13 cellular contexts compared by ENCODE assay signal in the genomic region with DNA sequence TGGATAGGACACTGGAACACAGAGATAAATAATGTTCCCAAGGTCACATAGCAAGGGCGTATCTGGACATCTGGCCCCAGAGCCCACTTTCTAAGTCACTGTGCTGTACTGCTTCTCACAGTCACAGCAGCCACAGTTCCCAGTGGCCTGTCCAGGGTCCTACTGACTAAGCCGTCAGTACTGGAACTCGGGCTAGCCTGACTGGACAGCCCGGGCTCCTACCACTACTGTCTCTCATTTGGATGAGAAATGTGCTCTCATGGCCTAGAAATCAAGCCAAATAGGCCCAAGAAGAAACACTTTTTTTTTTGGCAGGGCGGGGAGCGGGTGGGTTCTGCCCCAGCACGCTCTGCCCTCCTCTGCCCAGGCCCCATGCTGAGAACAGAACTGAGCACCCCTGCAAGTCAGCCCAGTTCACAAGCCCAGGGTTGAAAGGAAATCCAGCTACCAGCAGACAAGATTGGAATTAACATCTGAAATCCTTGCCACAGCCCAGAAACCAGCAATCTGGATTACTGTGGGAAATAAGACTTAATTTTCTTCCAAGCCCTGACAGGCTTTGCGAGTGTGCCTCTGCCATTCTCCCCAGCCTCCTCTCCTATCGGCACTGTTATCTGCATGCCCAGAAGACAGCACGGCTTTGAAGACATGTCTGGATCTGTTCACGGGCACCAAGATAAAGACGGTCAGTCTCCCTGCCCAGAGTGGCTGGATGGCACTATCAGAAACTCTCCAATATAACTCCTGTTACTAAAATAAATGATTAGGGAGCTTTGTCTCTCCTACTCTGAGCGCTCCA.
"Had no signal": no experiment of that assay in that cellular context is flagged by ENCODE, and none has a peak within 500 bp of the region (broad histone marks: within the 10 kb centered on the region; RNA-seq: fewer than 3 reads in every experiment).

No MANE protein-coding gene starts in this region.

- ATAC-seq: activated CD4-positive, CD25-positive, alpha-beta regulatory T cell treated with anti-CD3 and anti-CD28 coated beads, Interleukin-2, amount 50 U/mL, for 24 hours; esophagus mucosa; left lobe of liver; stimulated activated memory B cell treated with anti-CD40 and anti-IgM and Interleukin-4, amounts not matched to agents 10 μg/mL and 1 μg/mL and 100 μg/mL, for 72 hours; T-helper 17 cell had no signal

- H3K36me3 Mint-ChIP-seq: activated naive CD8-positive, alpha-beta T cell treated with anti-CD3 and anti-CD28 coated beads for 36 hours; neural progenitor cell; stimulated activated memory B cell treated with anti-CD40 and anti-IgM and Interleukin-4, amounts not matched to agents 10 μg/mL and 1 μg/mL and 100 μg/mL, for 72 hours had no signal

- H3K4me1 Mint-ChIP-seq: activated naive CD8-positive, alpha-beta T cell treated with anti-CD3 and anti-CD28 coated beads for 36 hours; stimulated activated memory B cell treated with anti-CD40 and anti-IgM and Interleukin-4, amounts not matched to agents 10 μg/mL and 1 μg/mL and 100 μg/mL, for 72 hours had no signal

- H3K4me3 Mint-ChIP-seq: activated naive CD8-positive, alpha-beta T cell treated with anti-CD3 and anti-CD28 coated beads for 36 hours; neural progenitor cell; stimulated activated memory B cell treated with anti-CD40 and anti-IgM and Interleukin-4, amounts not matched to agents 10 μg/mL and 1 μg/mL and 100 μg/mL, for 72 hours; T-helper 17 cell had no signal

- H3K27me3 ChIP-seq: breast epithelium, neural progenitor cell, ovary had no signal

- H3K4me3 ChIP-seq: breast epithelium, neural progenitor cell, ovary had no signal

- H2AFZ ChIP-seq: neural progenitor cell had no signal

- H3K27ac ChIP-seq: breast epithelium, neural progenitor cell, ovary had no signal

- H3K4me1 ChIP-seq: breast epithelium had no signal

- H3K36me3 ChIP-seq: breast epithelium, neural progenitor cell, ovary had no signal

- DNase-seq: activated CD4-positive, alpha-beta T cell treated with anti-CD3 and anti-CD28 coated beads, Interleukin-2, amount 50 U/mL, for 48 hours; activated gamma-delta T cell treated with Interleukin-2 at 50 U/mL for 16 hours; activated naive CD8-positive, alpha-beta T cell treated with anti-CD3 and anti-CD28 coated beads for 36 hours; activated T-cell treated with anti-CD3 and anti-CD28 coated beads, Interleukin-2, amount 50 U/mL, for 48 hours; mesenchymal stem cell; ovary; T-helper 17 cell had no signal

- H3K9me3 Mint-ChIP-seq: activated naive CD8-positive, alpha-beta T cell treated with anti-CD3 and anti-CD28 coated beads for 36 hours; neural progenitor cell had no signal

- H3K4me2 ChIP-seq: neural progenitor cell had no signal

- H3K9me3 ChIP-seq: breast epithelium, ovary had no signal

- H3K9ac ChIP-seq: neural progenitor cell had no signal

- H3K27ac Mint-ChIP-seq: activated naive CD8-positive, alpha-beta T cell treated with anti-CD3 and anti-CD28 coated beads for 36 hours; neural progenitor cell; stimulated activated memory B cell treated with anti-CD40 and anti-IgM and Interleukin-4, amounts not matched to agents 10 μg/mL and 1 μg/mL and 100 μg/mL, for 72 hours; T-helper 17 cell had no signal
